Comparison of ENCODE assay signal across 13 cellular contexts in genomic region chr10:66045859-66046258, GRCh38.
DNase-seq lines count a peak whose midpoint lies in the region; ATAC-seq and TF ChIP-seq lines count a peak whose summit lies in the region.
"Had no signal": no experiment of that assay in that cellular context is flagged by ENCODE, and none has a peak within 500 bp of the region (broad histone marks: within the 10 kb centered on the region; RNA-seq: fewer than 3 reads in every experiment).

No MANE protein-coding gene starts in this region.

- no peak overlapping the region for H2AFZ ChIP-seq in PC-3 (ENCODE audit: low read length)

- no peaks in the 10 kb centered on the region for H3K9me3 ChIP-seq in PC-3 (ENCODE audit: low read length)

- no peaks in the 10 kb centered on the region for H4K20me1 ChIP-seq in PC-3 (ENCODE audit: low read length)

- H3K4me2 ChIP-seq in PC-3 (ENCODE audit: low read length), result no peak overlapping the region

- H3K9me2 ChIP-seq in PC-3 (replicated peaks; ENCODE audit: low read length), result no peaks in the 10 kb centered on the region

- TF ChIP-seq CTCF in PC-3 (conservative IDR thresholded peaks at IDR 0.05; ENCODE audit: low read depth, low read length) (no peak), foreskin keratinocyte (conservative IDR thresholded peaks at IDR 0.05) (no peak)

- H3K79me2 ChIP-seq in PC-3 (ENCODE audit: low read length), result no peaks in the 10 kb centered on the region

- CTCF ChIA-PET in PC-3 (lab: Charles Lee), result no interaction called here

- no peaks in the 10 kb centered on the region for H3K4me1 ChIP-seq in PC-3 (ENCODE audit: insufficient read depth, low read length)
- H3K4me1 ChIP-seq in foreskin keratinocyte, result no peaks in the 10 kb centered on the region

- H3K27ac ChIP-seq in PC-3 (ENCODE audit: low read length) (no peak overlapping the region), foreskin keratinocyte (no peak overlapping the region)
- H3K27ac ChIP-seq: C4-2B had no signal

- H3K27me3 ChIP-seq in PC-3 (ENCODE audit: low read length) (no peaks in the 10 kb centered on the region), foreskin keratinocyte (no peaks in the 10 kb centered on the region)

- DNase-seq in HPDE6-E6E7 (ENCODE audit: extremely low spot score), result peak; percentile 23
- DNase-seq in PC-3, result peak; percentile 28
- DNase-seq in foreskin keratinocyte, result peak; percentile 28 to 80
- no peak for DNase-seq in NCI-H774 (lab: John Stamatoyannopoulos, UW)
- no peak for DNase-seq in AG08395 (ENCODE audit: low spot score)
- DNase-seq in DMS 273 (lab: John Stamatoyannopoulos, UW; ENCODE audit: unreplicated experiment), result no peak
- DNase-seq: ACHN; AML-193; CD4-positive, alpha-beta T cell; H9; KBM-7 had no signal

- no peak overlapping the region for H3K9ac ChIP-seq in PC-3 (ENCODE audit: low read length)

- intact Hi-C loops in PC-3 (cut with micrococcal nuclease), result no loop called here

- ATAC-seq in PC-3 (no peak), foreskin keratinocyte (peak; percentile 83)
- ATAC-seq: HepG2 had no signal

- H3K36me3 ChIP-seq in PC-3 (ENCODE audit: low read depth, low read length), result no peaks in the 10 kb centered on the region

- no peaks in the 10 kb centered on the region for H3F3A ChIP-seq in PC-3 (ENCODE audit: low read length, unreplicated experiment)

- BruUV-seq in PC-3 (replicated peaks; lab: Mats Ljungman, UMichigan), result no TSS peak

- H3K4me3 ChIP-seq in PC-3 (ENCODE audit: low read length), result no peak overlapping the region

- POLR2A ChIA-PET in PC-3 (lab: Charles Lee; ENCODE audit: unreplicated experiment), result no interaction called here

Comparison
In these comparisons a context has a peak if more than half of its experiments do, and no peak if none do; other contexts are left out.
1. DNase-seq: peak in HPDE6-E6E7 (single experiment), PC-3 (single experiment) and foreskin keratinocyte (2 of 2); none in NCI-H774 (single experiment), AG08395 (single experiment) and DMS 273 (single experiment).